In the genomic region with DNA sequence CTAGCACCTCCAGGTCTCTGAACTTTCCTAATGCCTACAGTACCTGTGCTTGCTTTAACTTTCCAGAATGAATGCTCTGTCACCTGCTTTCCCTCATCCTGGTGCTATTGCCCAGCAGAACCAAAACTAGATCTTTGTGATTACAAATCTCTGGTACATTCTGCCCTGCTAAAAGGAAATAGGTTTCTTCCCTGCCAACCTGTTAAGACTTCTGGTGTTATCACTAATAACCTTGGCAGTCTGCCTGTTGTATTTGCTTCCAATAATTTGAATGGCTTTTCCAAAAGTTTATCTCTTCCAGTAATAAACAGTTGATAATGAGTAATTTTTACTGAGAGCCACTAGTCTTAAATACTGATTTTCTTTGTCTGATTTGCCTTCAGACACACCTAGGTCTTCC, we compare ENCODE assay signal across 1 cellular context.
TF ChIP-seq lines count a peak whose summit lies in the region.

No MANE protein-coding gene starts in this region.

TF ChIP-seq in H1, 55 proteins besides CTCF, POLR2A, EP300 and RAD21:
- TF ChIP-seq SRF (IDR thresholded peaks at IDR 0.05; ENCODE audit: low read depth, low read length): no peak
- TF ChIP-seq, protein P1, sequence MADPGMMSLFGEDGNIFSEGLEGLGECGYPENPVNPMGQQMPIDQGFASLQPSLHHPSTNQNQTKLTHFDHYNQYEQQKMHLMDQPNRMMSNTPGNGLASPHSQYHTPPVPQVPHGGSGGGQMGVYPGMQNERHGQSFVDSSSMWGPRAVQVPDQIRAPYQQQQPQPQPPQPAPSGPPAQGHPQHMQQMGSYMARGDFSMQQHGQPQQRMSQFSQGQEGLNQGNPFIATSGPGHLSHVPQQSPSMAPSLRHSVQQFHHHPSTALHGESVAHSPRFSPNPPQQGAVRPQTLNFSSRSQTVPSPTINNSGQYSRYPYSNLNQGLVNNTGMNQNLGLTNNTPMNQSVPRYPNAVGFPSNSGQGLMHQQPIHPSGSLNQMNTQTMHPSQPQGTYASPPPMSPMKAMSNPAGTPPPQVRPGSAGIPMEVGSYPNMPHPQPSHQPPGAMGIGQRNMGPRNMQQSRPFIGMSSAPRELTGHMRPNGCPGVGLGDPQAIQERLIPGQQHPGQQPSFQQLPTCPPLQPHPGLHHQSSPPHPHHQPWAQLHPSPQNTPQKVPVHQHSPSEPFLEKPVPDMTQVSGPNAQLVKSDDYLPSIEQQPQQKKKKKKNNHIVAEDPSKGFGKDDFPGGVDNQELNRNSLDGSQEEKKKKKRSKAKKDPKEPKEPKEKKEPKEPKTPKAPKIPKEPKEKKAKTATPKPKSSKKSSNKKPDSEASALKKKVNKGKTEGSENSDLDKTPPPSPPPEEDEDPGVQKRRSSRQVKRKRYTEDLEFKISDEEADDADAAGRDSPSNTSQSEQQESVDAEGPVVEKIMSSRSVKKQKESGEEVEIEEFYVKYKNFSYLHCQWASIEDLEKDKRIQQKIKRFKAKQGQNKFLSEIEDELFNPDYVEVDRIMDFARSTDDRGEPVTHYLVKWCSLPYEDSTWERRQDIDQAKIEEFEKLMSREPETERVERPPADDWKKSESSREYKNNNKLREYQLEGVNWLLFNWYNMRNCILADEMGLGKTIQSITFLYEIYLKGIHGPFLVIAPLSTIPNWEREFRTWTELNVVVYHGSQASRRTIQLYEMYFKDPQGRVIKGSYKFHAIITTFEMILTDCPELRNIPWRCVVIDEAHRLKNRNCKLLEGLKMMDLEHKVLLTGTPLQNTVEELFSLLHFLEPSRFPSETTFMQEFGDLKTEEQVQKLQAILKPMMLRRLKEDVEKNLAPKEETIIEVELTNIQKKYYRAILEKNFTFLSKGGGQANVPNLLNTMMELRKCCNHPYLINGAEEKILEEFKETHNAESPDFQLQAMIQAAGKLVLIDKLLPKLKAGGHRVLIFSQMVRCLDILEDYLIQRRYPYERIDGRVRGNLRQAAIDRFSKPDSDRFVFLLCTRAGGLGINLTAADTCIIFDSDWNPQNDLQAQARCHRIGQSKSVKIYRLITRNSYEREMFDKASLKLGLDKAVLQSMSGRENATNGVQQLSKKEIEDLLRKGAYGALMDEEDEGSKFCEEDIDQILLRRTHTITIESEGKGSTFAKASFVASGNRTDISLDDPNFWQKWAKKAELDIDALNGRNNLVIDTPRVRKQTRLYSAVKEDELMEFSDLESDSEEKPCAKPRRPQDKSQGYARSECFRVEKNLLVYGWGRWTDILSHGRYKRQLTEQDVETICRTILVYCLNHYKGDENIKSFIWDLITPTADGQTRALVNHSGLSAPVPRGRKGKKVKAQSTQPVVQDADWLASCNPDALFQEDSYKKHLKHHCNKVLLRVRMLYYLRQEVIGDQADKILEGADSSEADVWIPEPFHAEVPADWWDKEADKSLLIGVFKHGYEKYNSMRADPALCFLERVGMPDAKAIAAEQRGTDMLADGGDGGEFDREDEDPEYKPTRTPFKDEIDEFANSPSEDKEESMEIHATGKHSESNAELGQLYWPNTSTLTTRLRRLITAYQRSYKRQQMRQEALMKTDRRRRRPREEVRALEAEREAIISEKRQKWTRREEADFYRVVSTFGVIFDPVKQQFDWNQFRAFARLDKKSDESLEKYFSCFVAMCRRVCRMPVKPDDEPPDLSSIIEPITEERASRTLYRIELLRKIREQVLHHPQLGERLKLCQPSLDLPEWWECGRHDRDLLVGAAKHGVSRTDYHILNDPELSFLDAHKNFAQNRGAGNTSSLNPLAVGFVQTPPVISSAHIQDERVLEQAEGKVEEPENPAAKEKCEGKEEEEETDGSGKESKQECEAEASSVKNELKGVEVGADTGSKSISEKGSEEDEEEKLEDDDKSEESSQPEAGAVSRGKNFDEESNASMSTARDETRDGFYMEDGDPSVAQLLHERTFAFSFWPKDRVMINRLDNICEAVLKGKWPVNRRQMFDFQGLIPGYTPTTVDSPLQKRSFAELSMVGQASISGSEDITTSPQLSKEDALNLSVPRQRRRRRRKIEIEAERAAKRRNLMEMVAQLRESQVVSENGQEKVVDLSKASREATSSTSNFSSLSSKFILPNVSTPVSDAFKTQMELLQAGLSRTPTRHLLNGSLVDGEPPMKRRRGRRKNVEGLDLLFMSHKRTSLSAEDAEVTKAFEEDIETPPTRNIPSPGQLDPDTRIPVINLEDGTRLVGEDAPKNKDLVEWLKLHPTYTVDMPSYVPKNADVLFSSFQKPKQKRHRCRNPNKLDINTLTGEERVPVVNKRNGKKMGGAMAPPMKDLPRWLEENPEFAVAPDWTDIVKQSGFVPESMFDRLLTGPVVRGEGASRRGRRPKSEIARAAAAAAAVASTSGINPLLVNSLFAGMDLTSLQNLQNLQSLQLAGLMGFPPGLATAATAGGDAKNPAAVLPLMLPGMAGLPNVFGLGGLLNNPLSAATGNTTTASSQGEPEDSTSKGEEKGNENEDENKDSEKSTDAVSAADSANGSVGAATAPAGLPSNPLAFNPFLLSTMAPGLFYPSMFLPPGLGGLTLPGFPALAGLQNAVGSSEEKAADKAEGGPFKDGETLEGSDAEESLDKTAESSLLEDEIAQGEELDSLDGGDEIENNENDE (IDR thresholded peaks at IDR 0.05; ENCODE audit: insufficient replicate concordance, low read length): no peak
- TF ChIP-seq YY1 (IDR thresholded peaks at IDR 0.05; ENCODE audit: low read depth, low read length): no peak
- TF ChIP-seq, protein P2, sequence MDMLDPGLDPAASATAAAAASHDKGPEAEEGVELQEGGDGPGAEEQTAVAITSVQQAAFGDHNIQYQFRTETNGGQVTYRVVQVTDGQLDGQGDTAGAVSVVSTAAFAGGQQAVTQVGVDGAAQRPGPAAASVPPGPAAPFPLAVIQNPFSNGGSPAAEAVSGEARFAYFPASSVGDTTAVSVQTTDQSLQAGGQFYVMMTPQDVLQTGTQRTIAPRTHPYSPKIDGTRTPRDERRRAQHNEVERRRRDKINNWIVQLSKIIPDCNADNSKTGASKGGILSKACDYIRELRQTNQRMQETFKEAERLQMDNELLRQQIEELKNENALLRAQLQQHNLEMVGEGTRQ (IDR thresholded peaks at IDR 0.05; ENCODE audit: low read length): no peak
- no peak for TF ChIP-seq SP2 (IDR thresholded peaks at IDR 0.05; ENCODE audit: low read length)
- no peak for TF ChIP-seq KDM4A (IDR thresholded peaks at IDR 0.05; ENCODE audit: low read depth, low read length, severe bottlenecking)
- TF ChIP-seq ASH2L (IDR thresholded peaks at IDR 0.05; ENCODE audit: low read length): no peak
- TF ChIP-seq PHF8 (conservative IDR thresholded peaks at IDR 0.05; ENCODE audit: low read depth, low read length): no peak
- no peak for TF ChIP-seq JUND (IDR thresholded peaks at IDR 0.05; ENCODE audit: low read length)
- no peak for TF ChIP-seq BRCA1 (IDR thresholded peaks at IDR 0.05; ENCODE audit: low read depth, low read length)
